In genomic region chr6:53547815-53548496, GRCh38 we compare ENCODE assay signal across 8 cellular contexts. TPM values are rescaled to one million over a fixed set of nuclear protein-coding genes. Genes with fewer than 3 reads are reported as not detected.
DNase-seq lines count a peak whose midpoint lies in the region; ATAC-seq, FAIRE-seq and TF ChIP-seq lines count a peak whose summit lies in the region.

No MANE protein-coding gene starts in this region.

- DNase-seq in GM12892 (ENCODE audit: insufficient read length): peak; percentile 82
- DNase-seq in NCI-H1436 treated with DMSO at 0.1 percent for 48 hours (lab: John Stamatoyannopoulos, UW): peak; percentile 62
- DNase-seq in T follicular helper cell (ENCODE audit: low read depth): peak; percentile 86
- DNase-seq in amniotic stem cell (lab: John Stamatoyannopoulos, UW): peak; percentile 86
- peak; percentile 98 for DNase-seq in left ventricle myocardium inferior
- peak; percentile 91 for DNase-seq in progenitor cell of endocrine pancreas (ENCODE audit: low spot score, unreplicated experiment)
- DNase-seq in ureter (ENCODE audit: low spot score): peak; percentile 99

- intact Hi-C loops in left ventricle myocardium inferior (cut with micrococcal nuclease): no loop called here

- no peaks in the 10 kb centered on the region for H3K36me3 ChIP-seq in left ventricle myocardium inferior

- TF ChIP-seq POLR2A in GM12892 (IDR thresholded peaks at IDR 0.05; ENCODE audit: low read depth, low read length): peak; percentile 33; the same call in 1 of the 2 replicates

- H3K4me3 ChIP-seq in left ventricle myocardium inferior: peak overlapping the region; percentile 83

- H3K27me3 Mint-ChIP-seq in progenitor cell of endocrine pancreas: peaks cover 13% of the 10 kb centered on the region

- peak overlapping the region; percentile 97 for H3K27ac Mint-ChIP-seq in progenitor cell of endocrine pancreas

- TF ChIP-seq CTCF in left ventricle myocardium inferior (IDR thresholded peaks at IDR 0.05; ENCODE audit: borderline replicate concordance) (no peak), progenitor cell of endocrine pancreas (IDR thresholded peaks at IDR 0.05; ENCODE audit: unreplicated experiment) (no peak)

- peak overlapping the region; percentile 95 for H3K27ac ChIP-seq in left ventricle myocardium inferior (replicated peaks)

- H3K4me1 ChIP-seq in left ventricle myocardium inferior: peaks cover 45% of the 10 kb centered on the region

- H3K27me3 ChIP-seq in left ventricle myocardium inferior (ENCODE audit: low read depth): no peaks in the 10 kb centered on the region

- H3K9me3 Mint-ChIP-seq in progenitor cell of endocrine pancreas (ENCODE audit: low read depth): peaks cover 11% of the 10 kb centered on the region

- ATAC-seq in HG02840 (IDR thresholded peaks at IDR 0.05; ENCODE audit: low FRiP score, unreplicated experiment): peak; percentile 71

- peak; percentile 87 for FAIRE-seq in GM12892 (lab: Jason Lieb, UNC)

- no peaks in the 10 kb centered on the region for H3K9me3 ChIP-seq in left ventricle myocardium inferior (replicated peaks)

- H3K4me1 Mint-ChIP-seq in progenitor cell of endocrine pancreas (ENCODE audit: low read depth): peaks cover 19% of the 10 kb centered on the region

- no peaks in the 10 kb centered on the region for H3K36me3 Mint-ChIP-seq in progenitor cell of endocrine pancreas (ENCODE audit: insufficient read depth)

- peak overlapping the region; percentile 87 for H3K4me3 Mint-ChIP-seq in progenitor cell of endocrine pancreas (ENCODE audit: low read depth)

RNA-seq across cellular contexts. Expression of gene GCLC, which starts 3.1 kb away (rescaled TPM):
- polyA plus RNA-seq in GM12892 (2012; ENCODE audit: missing spikeins): 5.8 TPM
- total RNA-seq in left ventricle myocardium inferior (30.3 TPM), progenitor cell of endocrine pancreas (34.2 and 49.5 TPM in 2 replicates), ureter (120 TPM)

Comparison
In these comparisons a context has a peak if more than half of its experiments do, and no peak if none do; other contexts are left out.
1. Peak in every context shown above with its lines: DNase-seq, ATAC-seq, H3K4me3 ChIP-seq and H3K27ac ChIP-seq.